9 cellular contexts compared by ENCODE assay signal in the genomic region with DNA sequence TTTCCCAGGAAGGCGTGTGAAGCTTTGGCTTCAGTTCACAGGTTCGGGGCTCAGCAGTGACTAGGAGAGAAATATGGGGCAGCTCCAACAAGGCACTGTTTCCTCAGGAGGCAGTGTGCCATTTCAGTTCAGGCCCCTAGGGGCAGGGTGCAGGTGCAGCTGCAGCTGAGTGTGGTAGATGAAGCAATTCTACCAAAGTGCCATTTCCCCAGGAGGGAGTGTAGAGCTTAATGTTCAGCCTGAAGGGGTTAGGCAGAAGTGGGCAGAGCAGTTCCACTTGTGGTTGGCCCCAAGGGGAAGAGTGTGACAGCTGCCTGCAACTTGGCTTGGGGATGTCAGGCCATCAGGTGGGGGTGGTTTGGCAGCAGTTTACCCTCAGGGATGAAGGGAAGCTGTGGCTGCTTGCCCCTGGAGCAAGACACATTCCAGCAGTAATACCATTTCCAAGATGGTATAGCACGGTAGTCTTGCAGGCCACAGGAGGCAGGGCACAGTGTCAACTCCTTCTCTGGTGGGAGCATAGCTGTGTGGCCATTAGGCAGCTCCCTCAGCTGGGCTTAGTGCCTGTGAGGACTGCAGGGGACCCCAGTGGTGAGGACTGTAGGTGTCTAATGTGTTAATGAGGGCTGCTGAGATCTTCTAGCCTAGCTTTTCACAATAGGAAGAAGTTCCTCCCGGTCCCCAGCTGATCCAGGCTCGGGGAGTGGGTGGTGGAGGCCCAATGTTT. TPM values are rescaled to one million over a fixed set of nuclear protein-coding genes. Genes with fewer than 3 reads are reported as not detected.
DNase-seq lines count a peak whose midpoint lies in the region; ATAC-seq, FAIRE-seq and TF ChIP-seq lines count a peak whose summit lies in the region.
"Had no signal": no experiment of that assay in that cellular context is flagged by ENCODE, and none has a peak within 500 bp of the region (broad histone marks: within the 10 kb centered on the region; RNA-seq: fewer than 3 reads in every experiment).

No MANE protein-coding gene starts in this region.

- H3K27ac ChIP-seq in small intestine (ENCODE audit: low read depth in 1 of 2, low read length in 1 of 2) = no peak overlapping the region

- WGBS in small intestine, 3 donors = 54 to 57% (median 55%) methylated on average over 5 of the region's 5 CpGs

- no peak overlapping the region for H3K27ac Mint-ChIP-seq in activated naive CD4-positive, alpha-beta T cell treated with anti-CD3 and anti-CD28 coated beads for 36 hours
- H3K27ac Mint-ChIP-seq in activated naive CD4-positive, alpha-beta T cell treated with anti-CD3 and anti-CD28 coated beads, Interleukin-2, amount 10 ng/mL, durations not matched to agents 7 days and 5 days = no peak overlapping the region
- no peak overlapping the region for H3K27ac Mint-ChIP-seq in activated T-helper 17 cell treated with anti-CD3 and anti-CD28 coated beads, Interleukin-2, amount 50 U/mL, for 72 hours

- intact Hi-C loops in activated naive CD4-positive, alpha-beta T cell treated with anti-CD3 and anti-CD28 coated beads for 36 hours (cut with micrococcal nuclease) = no loop called here

- FAIRE-seq in small intestine (lab: Jason Lieb, UNC) = no peak
- FAIRE-seq: astrocyte had no signal

- peak; percentile 38 for ATAC-seq in activated T-helper 17 cell treated with anti-CD3 and anti-CD28 coated beads, Interleukin-2, amount 50 U/mL, for 72 hours (replicated peaks)

- TF ChIP-seq CTCF in LNCaP clone FGC (IDR thresholded peaks at IDR 0.05; ENCODE audit: control insufficient read depth, extremely low read depth, insufficient read depth) = peak; percentile 21; the same call in 1 of the 2 replicates

- peaks cover 0 to 2% of the 10 kb centered on the region in 2 donors for H3K27me3 ChIP-seq in small intestine (ENCODE audit: control insufficient read depth in 2 of 2, insufficient read depth in 2 of 2, low read length in 2 of 2)

- H3K9me3 Mint-ChIP-seq in activated naive CD4-positive, alpha-beta T cell treated with anti-CD3 and anti-CD28 coated beads for 36 hours = no peaks in the 10 kb centered on the region
- no peaks in the 10 kb centered on the region for H3K9me3 Mint-ChIP-seq in activated naive CD4-positive, alpha-beta T cell treated with anti-CD3 and anti-CD28 coated beads, Interleukin-2, amount 10 ng/mL, durations not matched to agents 7 days and 5 days
- no peaks in the 10 kb centered on the region for H3K9me3 Mint-ChIP-seq in activated T-helper 17 cell treated with anti-CD3 and anti-CD28 coated beads, Interleukin-2, amount 50 U/mL, for 72 hours

- no peaks in the 10 kb centered on the region for H3K36me3 ChIP-seq in small intestine (ENCODE audit: control insufficient read depth in 2 of 2, insufficient read depth in 2 of 2, low read length in 2 of 2)

- H3K36me3 Mint-ChIP-seq in activated naive CD4-positive, alpha-beta T cell treated with anti-CD3 and anti-CD28 coated beads for 36 hours (ENCODE audit: low read depth) = no peaks in the 10 kb centered on the region
- H3K36me3 Mint-ChIP-seq in activated naive CD4-positive, alpha-beta T cell treated with anti-CD3 and anti-CD28 coated beads, Interleukin-2, amount 10 ng/mL, durations not matched to agents 7 days and 5 days = no peaks in the 10 kb centered on the region
- H3K36me3 Mint-ChIP-seq in activated T-helper 17 cell treated with anti-CD3 and anti-CD28 coated beads, Interleukin-2, amount 50 U/mL, for 72 hours (ENCODE audit: low read depth) = no peaks in the 10 kb centered on the region

- H3K27me3 Mint-ChIP-seq in activated naive CD4-positive, alpha-beta T cell treated with anti-CD3 and anti-CD28 coated beads for 36 hours (ENCODE audit: low read depth) = peaks cover 9% of the 10 kb centered on the region
- peaks cover 11% of the 10 kb centered on the region for H3K27me3 Mint-ChIP-seq in activated naive CD4-positive, alpha-beta T cell treated with anti-CD3 and anti-CD28 coated beads, Interleukin-2, amount 10 ng/mL, durations not matched to agents 7 days and 5 days
- peaks cover 7% of the 10 kb centered on the region for H3K27me3 Mint-ChIP-seq in activated T-helper 17 cell treated with anti-CD3 and anti-CD28 coated beads, Interleukin-2, amount 50 U/mL, for 72 hours

- H3K4me3 Mint-ChIP-seq in activated naive CD4-positive, alpha-beta T cell treated with anti-CD3 and anti-CD28 coated beads for 36 hours = no peak overlapping the region
- no peak overlapping the region for H3K4me3 Mint-ChIP-seq in activated naive CD4-positive, alpha-beta T cell treated with anti-CD3 and anti-CD28 coated beads, Interleukin-2, amount 10 ng/mL, durations not matched to agents 7 days and 5 days
- H3K4me3 Mint-ChIP-seq in activated T-helper 17 cell treated with anti-CD3 and anti-CD28 coated beads, Interleukin-2, amount 50 U/mL, for 72 hours = no peak overlapping the region

- H3K4me1 Mint-ChIP-seq in activated naive CD4-positive, alpha-beta T cell treated with anti-CD3 and anti-CD28 coated beads for 36 hours (ENCODE audit: low read depth) = no peaks in the 10 kb centered on the region
- H3K4me1 Mint-ChIP-seq in activated naive CD4-positive, alpha-beta T cell treated with anti-CD3 and anti-CD28 coated beads, Interleukin-2, amount 10 ng/mL, durations not matched to agents 7 days and 5 days = no peaks in the 10 kb centered on the region
- H3K4me1 Mint-ChIP-seq in activated T-helper 17 cell treated with anti-CD3 and anti-CD28 coated beads, Interleukin-2, amount 50 U/mL, for 72 hours = no peaks in the 10 kb centered on the region

- H3K4me1 ChIP-seq in small intestine (ENCODE audit: control insufficient read depth in 2 of 2, insufficient read depth in 1 of 2, low read depth in 1 of 2, low read length in 1 of 2) = no peaks in the 10 kb centered on the region

- no peaks in the 10 kb centered on the region for H3K9me3 ChIP-seq in small intestine (ENCODE audit: control insufficient read depth, low read depth)

- DNase-seq in activated naive CD4-positive, alpha-beta T cell treated with anti-CD3 and anti-CD28 coated beads for 36 hours = peak; percentile 8
- DNase-seq in activated naive CD4-positive, alpha-beta T cell treated with anti-CD3 and anti-CD28 coated beads, Interleukin-2, amount 10 ng/mL, durations not matched to agents 7 days and 5 days = no peak
- DNase-seq in H4 (ENCODE audit: low spot score) (peak; percentile 10), LNCaP clone FGC (ENCODE audit: low read depth) (no peak), small intestine (peak; percentile 12), activated T-cell treated with anti-CD3 and anti-CD28 coated beads for 4 hours (no peak), pons (ENCODE audit: low spot score) (no peak)

- CTCF ChIA-PET in activated naive CD4-positive, alpha-beta T cell treated with anti-CD3 and anti-CD28 coated beads for 36 hours (lab: Charles Lee) = interaction anchor here (0.5 to 0.7 kb wide), 2 partner anchors 29 to 149 kb away, joined by 3 to 5 read pairs; no protein-coding TSS in a partner anchor
- CTCF ChIA-PET in activated naive CD4-positive, alpha-beta T cell treated with anti-CD3 and anti-CD28 coated beads, Interleukin-2, amount 10 ng/mL, durations not matched to agents 7 days and 5 days (lab: Charles Lee) = interaction anchor here (1.1 to 1.4 kb wide), 2 partner anchors 9 to 400 kb away, joined by 3 read pairs; no protein-coding TSS in a partner anchor

- H3K4me3 ChIP-seq in LNCaP clone FGC (ENCODE audit: low read depth, low read length) = no peak overlapping the region
- no peak overlapping the region for H3K4me3 ChIP-seq in small intestine (ENCODE audit: low read depth in 1 of 2, low read length in 2 of 2)

RNA-seq across cellular contexts. Expression of a gene that starts 34.7 kb away (rescaled TPM):
- total RNA-seq in activated naive CD4-positive, alpha-beta T cell treated with anti-CD3 and anti-CD28 coated beads for 36 hours = not detected
- total RNA-seq in H4 (2014; rRNA removed; shearing (Covaris generic)) = not detected in 2 replicates
- not detected for total RNA-seq in activated T-helper 17 cell treated with anti-CD3 and anti-CD28 coated beads, Interleukin-2, amount 50 U/mL, for 72 hours
- polyA plus RNA-seq in small intestine = not detected
- total RNA-seq: astrocyte had no signal

Comparison
In these comparisons a context has a peak if more than half of its experiments do, and no peak if none do; other contexts are left out.
1. DNase-seq: peak in activated naive CD4-positive, alpha-beta T cell treated with anti-CD3 and anti-CD28 coated beads for 36 hours (single experiment), H4 (single experiment) and small intestine (single experiment); none in activated naive CD4-positive, alpha-beta T cell treated with anti-CD3 and anti-CD28 coated beads, Interleukin-2, amount 10 ng/mL, durations not matched to agents 7 days and 5 days (single experiment), LNCaP clone FGC (single experiment), activated T-cell treated with anti-CD3 and anti-CD28 coated beads for 4 hours (single experiment) and pons (single experiment).